In genomic region chrX:134990475-134991473, GRCh38 we compare ENCODE assay signal across 1 cellular context.
TF ChIP-seq lines count a peak whose summit lies in the region.

Gene SMIM10 (plus strand): TSS chrX:134990991. CDS start chrX:134991096, 105 bp downstream.

TF ChIP-seq in HEK293, 187 proteins besides CTCF, POLR2A, EP300 and RAD21 (continued from another document and continues in another):
- TF ChIP-seq ZXDB (tag by site-specific recombination; IDR thresholded peaks at IDR 0.05), result peak; percentile 86; the same call in 1 of the 2 replicates
- no peak for TF ChIP-seq RBAK (tag by site-specific recombination; IDR thresholded peaks at IDR 0.05)
- no peak for TF ChIP-seq HOXD13 (CRISPR knock-in tag; IDR thresholded peaks at IDR 0.05; ENCODE audit: borderline replicate concordance)
- TF ChIP-seq ZFP3 (tag by site-specific recombination; IDR thresholded peaks at IDR 0.05; ENCODE audit: low read depth), result no peak
- TF ChIP-seq ZNF677 (tag by site-specific recombination; IDR thresholded peaks at IDR 0.05), result peak; percentile 42; the same call in 1 of the 2 replicates
- no peak for TF ChIP-seq PRDM1 (tag by site-specific recombination; IDR thresholded peaks at IDR 0.05)
- peak; percentile 55; the same call in 1 of the 2 replicates for TF ChIP-seq ZFP69B (tag by site-specific recombination; IDR thresholded peaks at IDR 0.05)
- TF ChIP-seq ZFP37 (tag by site-specific recombination; IDR thresholded peaks at IDR 0.05), result peak; percentile 95
- TF ChIP-seq PRDM2 (tag by site-specific recombination; IDR thresholded peaks at IDR 0.05; ENCODE audit: borderline replicate concordance), result no peak
- peak; percentile 77; the same call in 1 of the 2 replicates for TF ChIP-seq ZNF324 (tag by site-specific recombination; IDR thresholded peaks at IDR 0.05)
- TF ChIP-seq ZNF707 (tag by site-specific recombination; IDR thresholded peaks at IDR 0.05), result no peak
- no peak for TF ChIP-seq ZNF211 (tag by site-specific recombination; IDR thresholded peaks at IDR 0.05; ENCODE audit: low read depth)
- peak; percentile 98 for TF ChIP-seq GLIS2 (tag by site-specific recombination; IDR thresholded peaks at IDR 0.05)
- no peak; the same call in 1 of the 2 replicates for TF ChIP-seq ELK4 (IDR thresholded peaks at IDR 0.05; ENCODE audit: borderline replicate concordance, low read depth, low read length)
- TF ChIP-seq ATF2 (tag by site-specific recombination; IDR thresholded peaks at IDR 0.05; ENCODE audit: low read depth), result no peak
- no peak; the same call in 1 of the 2 replicates for TF ChIP-seq PRDM10 (tag by site-specific recombination; IDR thresholded peaks at IDR 0.05)
- TF ChIP-seq ZNF221 (tag by site-specific recombination; IDR thresholded peaks at IDR 0.05; ENCODE audit: borderline replicate concordance), result no peak
- no peak for TF ChIP-seq SCRT1 (tag by site-specific recombination; IDR thresholded peaks at IDR 0.05; ENCODE audit: borderline replicate concordance)
- TF ChIP-seq ZNF692 (tag by site-specific recombination; IDR thresholded peaks at IDR 0.05), result peak; percentile 83
- no peak for TF ChIP-seq ZNF621 (tag by site-specific recombination; IDR thresholded peaks at IDR 0.05)
- TF ChIP-seq ZSCAN30 (tag by site-specific recombination; IDR thresholded peaks at IDR 0.05), result peak; percentile 80
- TF ChIP-seq ZNF280C (tag by site-specific recombination; IDR thresholded peaks at IDR 0.05), result no peak
- no peak for TF ChIP-seq ZNF654 (tag by site-specific recombination; IDR thresholded peaks at IDR 0.05; ENCODE audit: low read depth)
- TF ChIP-seq ZNF660 (tag by site-specific recombination; IDR thresholded peaks at IDR 0.05), result peak; percentile 88
- peak; percentile 64; the same call in 1 of the 2 replicates for TF ChIP-seq YY1 (tag by site-specific recombination; IDR thresholded peaks at IDR 0.05)
- peak; percentile 90 for TF ChIP-seq PBX3 (CRISPR knock-in tag; IDR thresholded peaks at IDR 0.05)
- no peak for TF ChIP-seq MZF1 (tag by site-specific recombination; IDR thresholded peaks at IDR 0.05; ENCODE audit: borderline replicate concordance)
- TF ChIP-seq ZNF2 (tag by site-specific recombination; IDR thresholded peaks at IDR 0.05), result peak; percentile 84
- TF ChIP-seq ZNF624 (tag by site-specific recombination; IDR thresholded peaks at IDR 0.05), result no peak
- TF ChIP-seq ZNF791 (tag by site-specific recombination; IDR thresholded peaks at IDR 0.05), result no peak
- no peak for TF ChIP-seq HOXC10 (CRISPR knock-in tag; IDR thresholded peaks at IDR 0.05)
- TF ChIP-seq ZNF645 (tag by site-specific recombination; IDR thresholded peaks at IDR 0.05), result no peak
- no peak; the same call in 1 of the 2 replicates for TF ChIP-seq ZBTB6 (tag by site-specific recombination; IDR thresholded peaks at IDR 0.05)
- TF ChIP-seq ZFP41 (tag by site-specific recombination; IDR thresholded peaks at IDR 0.05; ENCODE audit: borderline replicate concordance), result no peak
- TF ChIP-seq ZNF354C (tag by site-specific recombination; IDR thresholded peaks at IDR 0.05; ENCODE audit: borderline replicate concordance, low read depth), result no peak
- TF ChIP-seq ZNF19 (tag by site-specific recombination; IDR thresholded peaks at IDR 0.05; ENCODE audit: low read depth), result no peak
